ENCODE assay signal across 8 cellular contexts in the genomic region with DNA sequence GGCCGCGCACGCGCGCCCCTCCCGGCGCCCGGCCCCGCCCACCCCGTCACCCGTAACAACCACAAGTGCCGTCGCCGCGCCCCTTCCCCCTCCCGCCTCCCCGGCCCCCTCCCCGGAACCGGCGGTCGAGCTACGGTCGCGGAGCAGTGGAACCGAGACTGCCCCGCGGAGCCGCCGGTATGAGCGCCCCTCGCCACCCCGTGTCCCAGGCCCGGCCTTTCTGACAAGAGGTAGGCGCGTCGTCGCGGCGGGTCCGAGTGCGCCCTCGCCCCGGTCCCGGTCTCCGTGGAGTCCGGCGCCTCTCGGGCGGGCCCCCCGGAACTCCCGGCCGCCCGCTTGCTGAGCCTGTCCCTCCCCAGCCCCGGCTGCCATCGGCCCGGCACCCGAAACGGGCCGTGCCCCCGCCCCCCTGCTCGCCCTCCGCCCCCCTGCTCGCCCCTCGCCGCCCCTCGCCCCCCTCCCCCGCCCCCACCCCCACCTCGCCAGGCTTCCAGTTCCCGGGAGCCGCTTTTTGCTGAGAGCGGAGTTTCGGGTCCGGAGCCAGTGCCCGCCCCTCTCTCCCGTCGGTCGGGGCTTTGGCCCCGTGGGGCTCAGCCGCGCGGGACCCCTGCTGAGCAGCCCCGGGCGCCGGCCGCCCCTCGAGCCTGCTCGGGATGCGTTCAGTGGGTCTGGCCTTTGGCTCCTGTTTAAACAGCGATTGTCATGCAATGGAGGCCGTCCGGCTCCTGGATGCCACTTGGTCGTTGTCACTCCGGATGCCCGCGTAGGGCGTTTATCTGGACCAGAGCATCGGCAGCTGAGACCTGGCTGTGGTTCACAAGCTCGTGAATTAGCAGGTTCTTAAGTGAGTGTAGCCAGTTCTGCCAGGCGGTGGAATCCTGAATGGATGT. TPM values are rescaled to one million over a fixed set of nuclear protein-coding genes. Genes with fewer than 3 reads are reported as not detected.
A peak's percentile ranks its signal among the peaks of the same experiment; 100 is the strongest.
DNase-seq lines count a peak whose midpoint lies in the region; ATAC-seq and TF ChIP-seq lines count a peak whose summit lies in the region.

Gene SEC14L1 (plus strand): TSS at position 92 of the 890 bp plus-strand sequence. CDS start 2,628 bp downstream, outside the sequence.

- TF ChIP-seq POLR2A in gastroesophageal sphincter (IDR thresholded peaks at IDR 0.05): no peak

- DNase-seq in DMS153 treated with DMSO at 0.1 percent for 48 hours (lab: John Stamatoyannopoulos, UW; ENCODE audit: unreplicated experiment) (peak; percentile 20), DMS153 (lab: John Stamatoyannopoulos, UW) (no peak), NCI-H748 treated with DMSO at 0.1 percent for 48 hours (lab: John Stamatoyannopoulos, UW) (peak; percentile 14), omental fat pad (ENCODE audit: low spot score) (no peak), NCI-H1436 (lab: John Stamatoyannopoulos, UW) (no peak)
- DNase-seq in activated T-helper 1 cell treated with anti-CD3 and anti-CD28 coated beads, Interleukin-12 subunit alpha, Interleukin-12 subunit beta, Interleukin-2, Interleukin-4 antibody, amounts not matched to agents 30 ng/mL and 10 ng/mL and 1 ng/mL, durations not matched to agents 14 hours and 24 hours and 36 hours (ENCODE audit: low spot score): peak; percentile 43

- H3K9me3 Mint-ChIP-seq in activated T-helper 1 cell treated with anti-CD3 and anti-CD28 coated beads, Interleukin-12 subunit alpha, Interleukin-12 subunit beta, Interleukin-2, Interleukin-4 antibody, amounts not matched to agents 30 ng/mL and 10 ng/mL and 1 ng/mL, durations not matched to agents 14 hours and 24 hours and 36 hours: peaks cover 25% of the 10 kb centered on the region

- H3K9me3 ChIP-seq in gastroesophageal sphincter: no peaks in the 10 kb centered on the region

- peaks cover 0 to 24% of the 10 kb centered on the region in 2 donors for H3K36me3 ChIP-seq in gastroesophageal sphincter

- intact Hi-C loops in activated T-helper 1 cell treated with anti-CD3 and anti-CD28 coated beads, Interleukin-12 subunit alpha, Interleukin-12 subunit beta, Interleukin-2, Interleukin-4 antibody, amounts not matched to agents 30 ng/mL and 10 ng/mL and 1 ng/mL, durations not matched to agents 14 hours and 24 hours and 36 hours (cut with micrococcal nuclease): loop anchor here (1.0 to 10.0 kb wide), 8 partner anchors 13 to 414 kb away; partner anchors contain the start of genes JMJD6 and METTL23

- ATAC-seq in HG02840 (IDR thresholded peaks at IDR 0.05; ENCODE audit: low FRiP score, unreplicated experiment): peak; percentile 40
- ATAC-seq in gastroesophageal sphincter: no peak
- ATAC-seq in omental fat pad (ENCODE audit: low FRiP score): no peak

- TF ChIP-seq CTCF in gastroesophageal sphincter (IDR thresholded peaks at IDR 0.05) (no peak), omental fat pad (IDR thresholded peaks at IDR 0.05) (no peak)

- peak within 1 kb of the TSS; percentile 91 for H3K4me3 Mint-ChIP-seq in activated T-helper 1 cell treated with anti-CD3 and anti-CD28 coated beads, Interleukin-12 subunit alpha, Interleukin-12 subunit beta, Interleukin-2, Interleukin-4 antibody, amounts not matched to agents 30 ng/mL and 10 ng/mL and 1 ng/mL, durations not matched to agents 14 hours and 24 hours and 36 hours

- peaks cover 44% of the 10 kb centered on the region for H3K36me3 Mint-ChIP-seq in activated T-helper 1 cell treated with anti-CD3 and anti-CD28 coated beads, Interleukin-12 subunit alpha, Interleukin-12 subunit beta, Interleukin-2, Interleukin-4 antibody, amounts not matched to agents 30 ng/mL and 10 ng/mL and 1 ng/mL, durations not matched to agents 14 hours and 24 hours and 36 hours (ENCODE audit: low read depth)

- H3K27ac ChIP-seq in gastroesophageal sphincter: peak within 1 kb of the TSS; percentile 68 to 98 (median 97)

- peaks cover 2% of the 10 kb centered on the region for H3K27me3 Mint-ChIP-seq in activated T-helper 1 cell treated with anti-CD3 and anti-CD28 coated beads, Interleukin-12 subunit alpha, Interleukin-12 subunit beta, Interleukin-2, Interleukin-4 antibody, amounts not matched to agents 30 ng/mL and 10 ng/mL and 1 ng/mL, durations not matched to agents 14 hours and 24 hours and 36 hours (ENCODE audit: insufficient read depth)

- peaks cover 69% of the 10 kb centered on the region for H3K4me1 Mint-ChIP-seq in activated T-helper 1 cell treated with anti-CD3 and anti-CD28 coated beads, Interleukin-12 subunit alpha, Interleukin-12 subunit beta, Interleukin-2, Interleukin-4 antibody, amounts not matched to agents 30 ng/mL and 10 ng/mL and 1 ng/mL, durations not matched to agents 14 hours and 24 hours and 36 hours (ENCODE audit: low read depth)

- WGBS in gastroesophageal sphincter (ENCODE audit: low coverage in 1 of 2), 2 donors: 0 to 2% methylated on average over 1 to 5 of the region's 99 CpGs

- H3K27me3 ChIP-seq in gastroesophageal sphincter: no peaks in the 10 kb centered on the region

- H3K4me3 ChIP-seq in gastroesophageal sphincter: peak within 1 kb of the TSS; percentile 80 to 98

- H3K4me1 ChIP-seq in gastroesophageal sphincter: peaks cover 4 to 54% (median 13%) of the 10 kb centered on the region in 3 donors

- no peak for TF ChIP-seq EP300 in gastroesophageal sphincter (IDR thresholded peaks at IDR 0.05)

- H3K27ac Mint-ChIP-seq in activated T-helper 1 cell treated with anti-CD3 and anti-CD28 coated beads, Interleukin-12 subunit alpha, Interleukin-12 subunit beta, Interleukin-2, Interleukin-4 antibody, amounts not matched to agents 30 ng/mL and 10 ng/mL and 1 ng/mL, durations not matched to agents 14 hours and 24 hours and 36 hours: peak within 1 kb of the TSS; percentile 96

RNA-seq across cellular contexts. Expression of gene SEC14L1, which starts in this region (rescaled TPM):
- total RNA-seq in activated T-helper 1 cell treated with anti-CD3 and anti-CD28 coated beads, Interleukin-12 subunit alpha, Interleukin-12 subunit beta, Interleukin-2, Interleukin-4 antibody, amounts not matched to agents 30 ng/mL and 10 ng/mL and 1 ng/mL, durations not matched to agents 14 hours and 24 hours and 36 hours: 77.6 and 81.9 TPM in 2 replicates
- 10 to 100 TPM; 38.4 to 86.1 (median 40.1) TPM for total RNA-seq in gastroesophageal sphincter
- total RNA-seq in omental fat pad: 100 to 1,000 TPM in 3 of 4 donors, 10 to 100 TPM in 1; 72.8 to 330 (median 113) TPM

Comparison
In these comparisons a context has a peak if more than half of its experiments do, and no peak if none do; other contexts are left out.
1. DNase-seq: peak in DMS153 treated with DMSO at 0.1 percent for 48 hours (single experiment), NCI-H748 treated with DMSO at 0.1 percent for 48 hours (single experiment) and activated T-helper 1 cell treated with anti-CD3 and anti-CD28 coated beads, Interleukin-12 subunit alpha, Interleukin-12 subunit beta, Interleukin-2, Interleukin-4 antibody, amounts not matched to agents 30 ng/mL and 10 ng/mL and 1 ng/mL, durations not matched to agents 14 hours and 24 hours and 36 hours (single experiment); none in DMS153 (single experiment), omental fat pad (single experiment) and NCI-H1436 (single experiment).